Comparison of ENCODE assay signal across 16 cellular contexts in genomic region chr5:73692166-73692640, GRCh38.
DNase-seq lines count a peak whose midpoint lies in the region; ATAC-seq and TF ChIP-seq lines count a peak whose summit lies in the region.
"Had no signal": no experiment of that assay in that cellular context is flagged by ENCODE, and none has a peak within 500 bp of the region (broad histone marks: within the 10 kb centered on the region; RNA-seq: fewer than 3 reads in every experiment).

No MANE protein-coding gene starts in this region.

- ATAC-seq in GM19023 (IDR thresholded peaks at IDR 0.05; ENCODE audit: unreplicated experiment): peak; percentile 44
- ATAC-seq: gastroesophageal sphincter had no signal

- POLR2A ChIA-PET in A673 (lab: Charles Lee; ENCODE audit: low non-redundant PET): interaction anchor here (0.5 kb wide), 1 partner anchor 68 kb away, joined by 10 read pairs; no protein-coding TSS in a partner anchor

- H3K27me3 ChIP-seq in A673 (replicated peaks; ENCODE audit: insufficient read depth, low read depth, low read length, poor library complexity): no peaks in the 10 kb centered on the region
- H3K27me3 ChIP-seq: BLaER1 treated with 17β-estradiol and CSF1 and Interleukin-3, amounts not matched to agents 10 nM and 100 nM; gastroesophageal sphincter had no signal

- BruUV-seq in A673 (replicated peaks; lab: Mats Ljungman, UMichigan): no TSS peak

- DNase-seq in A673 (ENCODE audit: low spot score) (peak; percentile 79), RPMI7951 (ENCODE audit: low read depth) (peak; percentile 61), fibroblast of pulmonary artery (ENCODE audit: low read depth) (peak; percentile 51), NCI-H2107 (lab: John Stamatoyannopoulos, UW) (no peak), DMS53 treated with DMSO at 0.1 percent for 48 hours (lab: John Stamatoyannopoulos, UW; ENCODE audit: unreplicated experiment) (no peak), NCI-H1417 (lab: John Stamatoyannopoulos, UW) (no peak)
- DNase-seq in activated naive CD4-positive, alpha-beta T cell (lab: John Stamatoyannopoulos, UW): no peak
- DNase-seq: activated CD4-positive, alpha-beta T cell treated with anti-CD3 and anti-CD28 coated beads, Interleukin-2, amount 50 U/mL, for 1 hour; H9; midbrain; NCI-H2029 treated with DMSO at 0.1 percent for 48 hours; stimulated activated naive CD4-positive, alpha-beta T cell had no signal

- no peaks in the 10 kb centered on the region for H3K36me3 ChIP-seq in A673 (ENCODE audit: insufficient read depth, low read length, poor library complexity, severe bottlenecking)
- H3K36me3 ChIP-seq: BLaER1 treated with 17β-estradiol and CSF1 and Interleukin-3, amounts not matched to agents 10 nM and 100 nM; gastroesophageal sphincter had no signal

- TF ChIP-seq CTCF in A673 (conservative IDR thresholded peaks at IDR 0.05; ENCODE audit: low read depth, low read length) (no peak), fibroblast of pulmonary artery (IDR thresholded peaks at IDR 0.05; ENCODE audit: low read length, missing control alignments) (no peak)

- CTCF ChIA-PET in A673 (lab: Charles Lee): interaction anchor here (1.2 kb wide), 1 partner anchor 101 kb away, joined by 5 read pairs; no protein-coding TSS in a partner anchor

- intact Hi-C loops in A673 (cut with micrococcal nuclease; ENCODE audit: unreplicated experiment): no loop called here

- no peak overlapping the region for H3K4me3 ChIP-seq in A673 (ENCODE audit: low read depth, low read length, poor library complexity, severe bottlenecking)
- H3K4me3 ChIP-seq in fibroblast of pulmonary artery (replicated peaks; ENCODE audit: low read depth, low read length): no peak overlapping the region
- H3K4me3 ChIP-seq: BLaER1 treated with 17β-estradiol and CSF1 and Interleukin-3, amounts not matched to agents 10 nM and 100 nM; gastroesophageal sphincter; smooth muscle cell had no signal

- no peak overlapping the region for H3K27ac ChIP-seq in A673 (ENCODE audit: low read depth, low read length, poor library complexity, severe bottlenecking)
- H3K27ac ChIP-seq: BLaER1 treated with 17β-estradiol and CSF1 and Interleukin-3, amounts not matched to agents 10 nM and 100 nM; gastroesophageal sphincter had no signal

- no peaks in the 10 kb centered on the region for H3K4me1 ChIP-seq in A673 (ENCODE audit: insufficient read depth, low read length, poor library complexity, severe bottlenecking)
- H3K4me1 ChIP-seq: BLaER1 treated with 17β-estradiol and CSF1 and Interleukin-3, amounts not matched to agents 10 nM and 100 nM had no signal

- no peaks in the 10 kb centered on the region for H3K9me3 ChIP-seq in A673 (ENCODE audit: low read depth, low read length, poor library complexity, severe bottlenecking)
- H3K9me3 ChIP-seq: BLaER1 treated with 17β-estradiol and CSF1 and Interleukin-3, amounts not matched to agents 10 nM and 100 nM; gastroesophageal sphincter had no signal

Comparison
In these comparisons a context has a peak if more than half of its experiments do, and no peak if none do; other contexts are left out.
1. DNase-seq: peak in A673 (single experiment), RPMI7951 (single experiment) and fibroblast of pulmonary artery (single experiment); none in NCI-H2107 (single experiment), activated naive CD4-positive, alpha-beta T cell (0 of 4), DMS53 treated with DMSO at 0.1 percent for 48 hours (single experiment) and NCI-H1417 (0 of 3).